ENCODE assay signal across 1 cellular context in the genomic region with DNA sequence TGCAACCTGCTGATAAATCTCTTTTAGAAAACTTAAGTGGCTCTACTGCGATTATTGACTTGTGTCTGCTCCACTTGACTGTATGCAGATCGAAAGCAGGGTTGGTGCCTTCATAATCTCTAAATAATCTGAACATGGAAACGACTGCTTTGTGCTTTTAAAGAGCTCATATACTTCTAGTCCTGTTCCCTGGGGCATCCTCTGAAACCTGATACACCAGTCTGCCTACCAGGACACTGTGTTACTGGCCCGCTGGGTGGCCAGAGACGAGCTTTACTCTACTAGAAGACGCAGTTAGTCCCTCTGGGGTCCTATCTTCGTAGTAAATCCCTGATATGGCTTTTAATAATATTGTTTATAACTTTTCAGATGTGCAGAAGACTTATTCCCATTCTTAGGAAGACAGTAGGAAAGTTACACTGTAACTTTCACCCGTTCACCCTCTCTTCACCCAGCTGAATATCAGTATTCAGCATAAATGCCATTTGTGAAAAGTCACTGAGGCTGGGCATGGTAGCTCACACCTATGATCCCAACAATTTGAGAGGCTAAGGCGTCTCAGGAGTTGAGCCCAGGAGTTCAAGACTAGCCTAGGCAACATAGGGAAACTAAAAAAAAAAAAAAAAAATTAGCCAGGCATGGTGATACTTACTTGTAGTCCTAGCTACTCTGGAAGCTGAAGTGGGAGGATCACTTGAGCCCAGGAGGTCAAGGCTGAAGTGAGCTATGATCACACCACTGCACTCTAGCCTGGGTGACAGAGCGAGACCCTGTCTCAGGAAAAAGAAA.
TF ChIP-seq lines count a peak whose summit lies in the region.

No MANE protein-coding gene starts in this region.

TF ChIP-seq in WTC11, 78 proteins besides CTCF, POLR2A, EP300 and RAD21 (continued from another document):
- TF ChIP-seq, protein P1, sequence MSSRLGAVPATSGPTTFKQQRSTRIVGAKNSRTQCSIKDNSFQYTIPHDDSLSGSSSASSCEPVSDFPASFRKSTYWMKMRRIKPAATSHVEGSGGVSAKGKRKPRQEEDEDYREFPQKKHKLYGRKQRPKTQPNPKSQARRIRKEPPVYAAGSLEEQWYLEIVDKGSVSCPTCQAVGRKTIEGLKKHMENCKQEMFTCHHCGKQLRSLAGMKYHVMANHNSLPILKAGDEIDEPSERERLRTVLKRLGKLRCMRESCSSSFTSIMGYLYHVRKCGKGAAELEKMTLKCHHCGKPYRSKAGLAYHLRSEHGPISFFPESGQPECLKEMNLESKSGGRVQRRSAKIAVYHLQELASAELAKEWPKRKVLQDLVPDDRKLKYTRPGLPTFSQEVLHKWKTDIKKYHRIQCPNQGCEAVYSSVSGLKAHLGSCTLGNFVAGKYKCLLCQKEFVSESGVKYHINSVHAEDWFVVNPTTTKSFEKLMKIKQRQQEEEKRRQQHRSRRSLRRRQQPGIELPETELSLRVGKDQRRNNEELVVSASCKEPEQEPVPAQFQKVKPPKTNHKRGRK (CRISPR knock-in tag; IDR thresholded peaks at IDR 0.05; ENCODE audit: borderline replicate concordance): no peak
- TF ChIP-seq, protein P2, sequence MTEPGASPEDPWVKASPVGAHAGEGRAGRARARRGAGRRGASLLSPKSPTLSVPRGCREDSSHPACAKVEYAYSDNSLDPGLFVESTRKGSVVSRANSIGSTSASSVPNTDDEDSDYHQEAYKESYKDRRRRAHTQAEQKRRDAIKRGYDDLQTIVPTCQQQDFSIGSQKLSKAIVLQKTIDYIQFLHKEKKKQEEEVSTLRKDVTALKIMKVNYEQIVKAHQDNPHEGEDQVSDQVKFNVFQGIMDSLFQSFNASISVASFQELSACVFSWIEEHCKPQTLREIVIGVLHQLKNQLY (CRISPR knock-in tag; IDR thresholded peaks at IDR 0.05): no peak
